In the genomic region with DNA sequence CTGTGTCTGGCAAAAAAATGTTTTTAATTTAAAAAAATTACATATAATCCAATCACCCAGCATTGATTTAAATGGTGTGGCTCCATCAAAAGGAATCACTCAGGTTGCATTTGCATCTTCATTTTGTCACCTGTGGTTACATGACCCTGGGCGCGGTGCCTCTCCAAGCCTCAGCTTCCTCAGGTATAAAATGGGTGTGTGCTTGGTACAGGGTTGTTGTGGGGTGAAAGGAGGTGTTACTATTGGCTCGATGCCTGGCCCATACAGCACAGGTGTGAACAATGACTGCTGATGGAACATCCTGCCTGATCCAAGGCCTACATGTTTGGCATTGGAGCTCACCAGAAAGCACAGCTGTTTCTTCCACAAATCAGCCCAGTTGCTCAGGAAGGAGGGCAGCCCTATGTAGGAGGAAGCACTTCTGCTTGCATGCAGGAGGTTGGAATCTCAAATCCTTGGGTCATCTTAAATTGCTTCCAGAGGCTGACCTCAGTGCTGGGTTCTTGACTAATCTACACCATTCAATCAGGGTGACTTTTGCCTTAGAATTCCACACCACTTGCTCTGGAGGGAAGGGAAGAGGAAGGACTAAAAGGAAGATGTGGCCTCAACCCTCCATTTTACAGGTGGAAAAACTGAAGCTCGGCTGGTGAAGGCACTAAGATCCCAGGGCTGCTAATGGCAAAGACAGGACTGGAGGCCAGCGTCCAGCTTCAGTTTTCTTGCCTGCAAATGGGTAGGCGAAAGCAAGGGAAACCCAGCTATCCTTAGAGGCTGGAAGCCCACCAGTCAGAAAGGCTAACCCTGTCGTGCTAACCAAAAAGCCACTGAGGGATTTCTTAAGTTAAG, we compare ENCODE assay signal across 1 cellular context.
TF ChIP-seq lines count a peak whose summit lies in the region.

No MANE protein-coding gene starts in this region.

TF ChIP-seq in K562, 482 proteins besides CTCF, POLR2A, EP300 and RAD21 (continued from another document):
- TF ChIP-seq, protein P1, sequence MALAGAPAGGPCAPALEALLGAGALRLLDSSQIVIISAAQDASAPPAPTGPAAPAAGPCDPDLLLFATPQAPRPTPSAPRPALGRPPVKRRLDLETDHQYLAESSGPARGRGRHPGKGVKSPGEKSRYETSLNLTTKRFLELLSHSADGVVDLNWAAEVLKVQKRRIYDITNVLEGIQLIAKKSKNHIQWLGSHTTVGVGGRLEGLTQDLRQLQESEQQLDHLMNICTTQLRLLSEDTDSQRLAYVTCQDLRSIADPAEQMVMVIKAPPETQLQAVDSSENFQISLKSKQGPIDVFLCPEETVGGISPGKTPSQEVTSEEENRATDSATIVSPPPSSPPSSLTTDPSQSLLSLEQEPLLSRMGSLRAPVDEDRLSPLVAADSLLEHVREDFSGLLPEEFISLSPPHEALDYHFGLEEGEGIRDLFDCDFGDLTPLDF (CRISPR knock-in tag; IDR thresholded peaks at IDR 0.05): peak; percentile 36; the same call in 1 of the 2 replicates
- no peak for TF ChIP-seq ELF2 (CRISPR knock-in tag; IDR thresholded peaks at IDR 0.05)
- TF ChIP-seq, protein P2, sequence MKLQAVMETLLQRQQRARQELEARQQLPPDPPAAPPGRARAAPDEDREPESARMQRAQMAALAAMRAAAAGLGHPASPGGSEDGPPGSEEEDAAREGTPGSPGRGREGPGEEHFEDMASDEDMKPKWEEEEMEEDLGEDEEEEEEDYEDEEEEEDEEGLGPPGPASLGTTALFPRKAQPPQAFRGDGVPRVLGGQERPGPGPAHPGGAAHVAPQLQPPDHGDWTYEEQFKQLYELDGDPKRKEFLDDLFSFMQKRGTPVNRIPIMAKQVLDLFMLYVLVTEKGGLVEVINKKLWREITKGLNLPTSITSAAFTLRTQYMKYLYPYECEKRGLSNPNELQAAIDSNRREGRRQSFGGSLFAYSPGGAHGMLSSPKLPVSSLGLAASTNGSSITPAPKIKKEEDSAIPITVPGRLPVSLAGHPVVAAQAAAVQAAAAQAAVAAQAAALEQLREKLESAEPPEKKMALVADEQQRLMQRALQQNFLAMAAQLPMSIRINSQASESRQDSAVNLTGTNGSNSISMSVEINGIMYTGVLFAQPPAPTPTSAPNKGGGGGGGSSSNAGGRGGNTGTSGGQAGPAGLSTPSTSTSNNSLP (IDR thresholded peaks at IDR 0.05; ENCODE audit: borderline replicate concordance, low read depth, low read length): no peak
- peak; percentile 36; the same call in 1 of the 2 replicates for TF ChIP-seq EHMT2 (IDR thresholded peaks at IDR 0.05)
- 0 out of 4 replicates have a peak, but pooled peaks of 1 of the 2 experiments have one; percentile 49 for TF ChIP-seq FOXA3 (CRISPR knock-in tag; conservative IDR thresholded peaks at IDR 0.05 in 1 of 2, IDR thresholded peaks at IDR 0.05 in 1 of 2)
TF ChIP-seq in K562: peak in this region for 26.
